ENCODE assay signal across 11 cellular contexts in the genomic region with DNA sequence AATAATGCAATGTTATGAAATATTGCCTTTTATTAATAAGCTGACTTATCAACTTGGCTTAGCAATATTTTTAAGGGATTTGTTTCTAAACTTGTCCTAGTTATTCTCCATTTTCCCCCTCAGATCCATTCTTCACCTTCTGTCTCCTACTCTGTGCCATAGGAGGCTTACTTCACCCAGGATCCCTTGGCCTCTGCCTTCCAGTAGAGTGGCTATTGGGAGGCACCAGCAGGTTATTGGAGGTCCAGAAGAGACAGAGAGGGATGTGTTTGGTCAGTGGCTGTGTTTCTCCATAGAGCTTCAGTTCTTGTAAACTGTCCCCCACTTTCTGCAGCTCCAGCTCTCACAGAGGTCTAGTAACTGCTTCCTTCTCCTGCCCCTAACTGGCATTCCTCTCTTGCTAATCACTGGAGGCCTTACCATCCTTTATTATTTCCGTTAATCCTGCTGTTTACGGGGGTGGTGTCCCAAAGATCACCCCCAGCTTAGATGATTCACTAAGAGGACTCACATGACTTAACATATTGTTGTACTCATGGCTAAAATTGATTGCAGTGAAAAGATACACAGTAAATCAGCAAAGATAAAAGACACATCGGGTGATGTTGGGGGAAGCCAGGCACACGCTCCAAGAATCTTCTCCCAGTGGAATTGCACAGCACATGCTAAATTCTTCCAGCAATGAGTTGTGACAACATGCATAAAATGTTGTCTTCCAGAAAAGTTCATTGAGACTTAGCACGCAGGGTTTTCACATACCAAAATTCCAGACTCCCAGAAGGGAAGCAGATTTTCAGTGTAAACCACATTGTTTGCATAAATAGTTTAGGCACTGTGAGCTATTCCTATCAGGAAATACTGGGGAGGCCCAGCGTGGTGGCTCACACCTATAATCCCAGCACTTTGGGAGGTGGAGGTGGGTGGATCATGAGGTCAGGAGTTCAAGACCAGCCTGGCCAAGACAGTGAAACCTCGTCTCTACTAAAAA.
DNase-seq lines count a peak whose midpoint lies in the region; TF ChIP-seq lines count a peak whose summit lies in the region.
"Had no signal": no experiment of that assay in that cellular context is flagged by ENCODE, and none has a peak within 500 bp of the region (broad histone marks: within the 10 kb centered on the region; RNA-seq: fewer than 3 reads in every experiment).

No MANE protein-coding gene starts in this region.

- WGBS in stomach, 5 donors, result 57 to 70% (median 65%) methylated on average over 7 of the region's 7 CpGs

- DNase-seq in GM04503 (ENCODE audit: low read depth), result peak; percentile 100
- peak; percentile 88 to 97 for DNase-seq in SJSA1 (ENCODE audit: low read depth in 1 of 2, low spot score in 2 of 2)
- peak; percentile 100 for DNase-seq in fibroblast of mammary gland (ENCODE audit: low read depth)
- DNase-seq in renal cortical epithelial cell (ENCODE audit: low read depth), result peak; percentile 98
- DNase-seq in hypothalamus (lab: John Stamatoyannopoulos, UW), result no peak
- DNase-seq in stomach, result no peak
- no peak for DNase-seq in activated naive CD4-positive, alpha-beta T cell (lab: John Stamatoyannopoulos, UW)
- DNase-seq in SIG-M5 (lab: John Stamatoyannopoulos, UW), result no peak
- DNase-seq: activated T-cell treated with anti-CD3 and anti-CD28 coated beads, Interleukin-2, amount 50 U/mL, for 4 hours; DMS79; NCI-H1417 treated with DMSO at 0.1 percent for 48 hours had no signal

- intact Hi-C loops in stomach (cut with DNase I; ENCODE audit: low total_unique reads), result no loop called here

- peak overlapping the region; percentile 89 for H3K27ac ChIP-seq in SJSA1
- H3K27ac ChIP-seq in stomach, result peak overlapping the region in 1 of 5 donors; percentile 48

- H3K36me3 ChIP-seq in SJSA1 (no peaks in the 10 kb centered on the region), stomach (no peaks in the 10 kb centered on the region)

- H3K4me3 ChIP-seq in SJSA1 (no peak overlapping the region), fibroblast of mammary gland (ENCODE audit: control insufficient read depth, low read depth, low read length) (no peak overlapping the region), stomach (no peak overlapping the region)

- no peak for TF ChIP-seq EP300 in stomach (IDR thresholded peaks at IDR 0.05)

- H3K9me3 ChIP-seq in SJSA1 (replicated peaks) (no peaks in the 10 kb centered on the region), stomach (no peaks in the 10 kb centered on the region)

- TF ChIP-seq POLR2A in stomach (IDR thresholded peaks at IDR 0.05), result no peak

- TF ChIP-seq CTCF in fibroblast of mammary gland (conservative IDR thresholded peaks at IDR 0.05; ENCODE audit: control insufficient read depth, insufficient read depth, low read depth, low read length) (no peak), stomach (IDR thresholded peaks at IDR 0.05) (no peak)

- no peaks in the 10 kb centered on the region for H3K27me3 ChIP-seq in SJSA1 (replicated peaks)
- no peaks in the 10 kb centered on the region for H3K27me3 ChIP-seq in stomach

- H3K4me1 ChIP-seq in SJSA1 (replicated peaks) (peaks cover 34% of the 10 kb centered on the region), stomach (no peaks in the 10 kb centered on the region)

Comparison
In these comparisons a context has a peak if more than half of its experiments do, and no peak if none do; other contexts are left out.
1. DNase-seq: peak in GM04503 (single experiment), SJSA1 (2 of 2), fibroblast of mammary gland (single experiment) and renal cortical epithelial cell (single experiment); none in hypothalamus (0 of 51), stomach (single experiment), activated naive CD4-positive, alpha-beta T cell (0 of 4) and SIG-M5 (single experiment).